ENCODE assay signal across 12 cellular contexts in the genomic region with DNA sequence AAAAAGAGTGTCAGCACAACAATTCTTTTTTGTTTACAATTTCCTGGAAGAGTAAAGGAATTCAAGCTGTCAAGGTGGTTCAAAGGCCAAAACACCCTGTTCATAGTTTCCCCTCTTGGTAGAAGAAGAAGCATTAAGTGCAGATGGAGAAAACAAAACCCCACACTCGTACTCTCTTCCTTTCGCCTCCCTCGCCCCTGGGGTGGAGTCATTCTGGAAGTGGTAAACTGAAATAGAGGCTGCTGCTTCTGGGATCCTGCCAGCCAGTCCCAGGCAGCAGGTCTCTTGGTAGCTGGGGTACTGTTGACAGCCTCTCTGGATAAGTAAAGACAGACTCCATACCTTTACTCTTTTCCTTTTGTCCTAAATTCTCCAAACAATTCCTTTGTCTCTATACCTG.
DNase-seq lines count a peak whose midpoint lies in the region; ATAC-seq and FAIRE-seq lines count a peak whose summit lies in the region.
"Had no signal": no experiment of that assay in that cellular context is flagged by ENCODE, and none has a peak within 500 bp of the region (broad histone marks: within the 10 kb centered on the region; RNA-seq: fewer than 3 reads in every experiment).

No MANE protein-coding gene starts in this region.

- H3K27ac Mint-ChIP-seq in activated naive CD8-positive, alpha-beta T cell treated with anti-CD3 and anti-CD28 coated beads, Interleukin-2, amount 50 U/mL, for 24 hours: no peak overlapping the region
- H3K27ac Mint-ChIP-seq: brain, endodermal cell, neural progenitor cell had no signal

- no peaks in the 10 kb centered on the region for H3K27me3 Mint-ChIP-seq in activated naive CD8-positive, alpha-beta T cell treated with anti-CD3 and anti-CD28 coated beads, Interleukin-2, amount 50 U/mL, for 24 hours

- peaks cover 35% of the 10 kb centered on the region for H3K4me1 Mint-ChIP-seq in activated naive CD8-positive, alpha-beta T cell treated with anti-CD3 and anti-CD28 coated beads, Interleukin-2, amount 50 U/mL, for 24 hours

- peak overlapping the region; percentile 6 for H3K4me3 Mint-ChIP-seq in activated naive CD8-positive, alpha-beta T cell treated with anti-CD3 and anti-CD28 coated beads, Interleukin-2, amount 50 U/mL, for 24 hours
- H3K4me3 Mint-ChIP-seq: brain, endodermal cell, neural progenitor cell had no signal

- no peak for FAIRE-seq in frontal cortex (lab: Jason Lieb, UNC)

- peak; percentile 48 for ATAC-seq in GM21786 (IDR thresholded peaks at IDR 0.05; ENCODE audit: unreplicated experiment)
- ATAC-seq in activated naive CD8-positive, alpha-beta T cell treated with anti-CD3 and anti-CD28 coated beads, Interleukin-2, amount 50 U/mL, for 24 hours: peak; percentile 63
- ATAC-seq in GM19452 (IDR thresholded peaks at IDR 0.05; ENCODE audit: unreplicated experiment): no peak
- no peak for ATAC-seq in GM21381 (IDR thresholded peaks at IDR 0.05; ENCODE audit: unreplicated experiment)

- H3K36me3 Mint-ChIP-seq in activated naive CD8-positive, alpha-beta T cell treated with anti-CD3 and anti-CD28 coated beads, Interleukin-2, amount 50 U/mL, for 24 hours (ENCODE audit: low read depth): no peaks in the 10 kb centered on the region
- H3K36me3 Mint-ChIP-seq: neural progenitor cell had no signal

- DNase-seq in activated CD4-positive, alpha-beta T cell treated with anti-CD3 and anti-CD28 coated beads for 48 hours: peak; percentile 58
- peak; percentile 21 for DNase-seq in activated naive CD8-positive, alpha-beta T cell treated with anti-CD3 and anti-CD28 coated beads, Interleukin-2, amount 50 U/mL, for 24 hours
- peak; percentile 7 for DNase-seq in stimulated activated CD4-positive, alpha-beta T cell treated with anti-CD3 and anti-CD28 coated beads, Interleukin-2, amount 100 ng/mL, for 4 hours (ENCODE audit: low read depth)
- DNase-seq in frontal cortex (ENCODE audit: low spot score in 2 of 2) (no peak), NCI-H1930 (lab: John Stamatoyannopoulos, UW) (no peak)
- DNase-seq: endodermal cell, GDM1 had no signal

- H3K9me3 Mint-ChIP-seq in activated naive CD8-positive, alpha-beta T cell treated with anti-CD3 and anti-CD28 coated beads, Interleukin-2, amount 50 U/mL, for 24 hours: peaks cover 7% of the 10 kb centered on the region

Comparison
In these comparisons a context has a peak if more than half of its experiments do, and no peak if none do; other contexts are left out.
1. ATAC-seq: peak in GM21786 (single experiment) and activated naive CD8-positive, alpha-beta T cell treated with anti-CD3 and anti-CD28 coated beads, Interleukin-2, amount 50 U/mL, for 24 hours (single experiment); none in GM19452 (single experiment) and GM21381 (single experiment).
2. DNase-seq: peak in activated CD4-positive, alpha-beta T cell treated with anti-CD3 and anti-CD28 coated beads for 48 hours (single experiment), activated naive CD8-positive, alpha-beta T cell treated with anti-CD3 and anti-CD28 coated beads, Interleukin-2, amount 50 U/mL, for 24 hours (single experiment) and stimulated activated CD4-positive, alpha-beta T cell treated with anti-CD3 and anti-CD28 coated beads, Interleukin-2, amount 100 ng/mL, for 4 hours (single experiment); none in frontal cortex (0 of 2) and NCI-H1930 (0 of 2).